14 cellular contexts compared by ENCODE assay signal in genomic region chr1:155636397-155637153, GRCh38. TPM values are rescaled to one million over a fixed set of nuclear protein-coding genes. Genes with fewer than 3 reads are reported as not detected.
A peak's percentile ranks its signal among the peaks of the same experiment; 100 is the strongest.
DNase-seq lines count a peak whose midpoint lies in the region; ATAC-seq and TF ChIP-seq lines count a peak whose summit lies in the region.
"Had no signal": no experiment of that assay in that cellular context is flagged by ENCODE, and none has a peak within 500 bp of the region (broad histone marks: within the 10 kb centered on the region; RNA-seq: fewer than 3 reads in every experiment).

No MANE protein-coding gene starts in this region.

- H3K36me3 ChIP-seq in CD8-positive, alpha-beta T cell (ENCODE audit: insufficient read depth, low read length) = no peaks in the 10 kb centered on the region
- no peaks in the 10 kb centered on the region for H3K36me3 ChIP-seq in HEK293 (ENCODE audit: control insufficient read depth in 2 of 2, insufficient read depth in 1 of 2, low read length in 2 of 2)
- no peaks in the 10 kb centered on the region for H3K36me3 ChIP-seq in naive thymus-derived CD4-positive, alpha-beta T cell (ENCODE audit: control insufficient read depth in 2 of 3, insufficient read depth in 3 of 3, low read length in 3 of 3)
- H3K36me3 ChIP-seq: tibial artery had no signal

- H3K4me1 ChIP-seq in CD8-positive, alpha-beta T cell (ENCODE audit: insufficient read depth, low read length) = peaks cover 19% of the 10 kb centered on the region
- no peaks in the 10 kb centered on the region for H3K4me1 ChIP-seq in HEK293 (ENCODE audit: control insufficient read depth, insufficient read depth, low read length)
- H3K4me1 ChIP-seq in naive thymus-derived CD4-positive, alpha-beta T cell (ENCODE audit: control insufficient read depth in 2 of 2, insufficient read depth in 2 of 2, low read length in 2 of 2) = peaks cover 6 to 16% of the 10 kb centered on the region in 2 donors
- H3K4me1 ChIP-seq: tibial artery had no signal

- peak overlapping the region; percentile 51 for H3K4me3 ChIP-seq in CD8-positive, alpha-beta T cell (ENCODE audit: low read depth, low read length)
- no peak overlapping the region for H3K4me3 ChIP-seq in HEK293 (ENCODE audit: low read depth, low read length)
- H3K4me3 ChIP-seq in naive thymus-derived CD4-positive, alpha-beta T cell (ENCODE audit: low read length) = peak overlapping the region; percentile 57

- intact Hi-C loops in CD8-positive, alpha-beta T cell (cut with DNase I, micrococcal nuclease) = no loop called here
- intact Hi-C loops in naive thymus-derived CD4-positive, alpha-beta T cell (cut with micrococcal nuclease) = loop anchor here in 1 of 2 donors (10.0 kb wide), 1 partner anchor 48 kb away; the partner anchor contains the start of genes DAP3 and YY1AP1

- H3K36me3 Mint-ChIP-seq in CD8-positive, alpha-beta T cell = peaks cover 4% of the 10 kb centered on the region
- peaks cover 2% of the 10 kb centered on the region for H3K36me3 Mint-ChIP-seq in activated naive CD8-positive, alpha-beta T cell treated with anti-CD3 and anti-CD28 coated beads, Interleukin-2, amount 10 ng/mL, durations not matched to agents 7 days and 5 days
- peaks cover 0 to 8% (median 4%) of the 10 kb centered on the region in 5 donors for H3K36me3 Mint-ChIP-seq in naive thymus-derived CD4-positive, alpha-beta T cell

- no peak for TF ChIP-seq CTCF in CD8-positive, alpha-beta T cell (IDR thresholded peaks at IDR 0.05)
- no peak for TF ChIP-seq CTCF in HEK293 (tag by site-specific recombination; IDR thresholded peaks at IDR 0.05)

- no peaks in the 10 kb centered on the region for H3K9me3 ChIP-seq in CD8-positive, alpha-beta T cell (ENCODE audit: low read length)
- H3K9me3 ChIP-seq in HEK293 (ENCODE audit: control insufficient read depth, insufficient read depth, low read depth, low read length) = no peaks in the 10 kb centered on the region
- no peaks in the 10 kb centered on the region for H3K9me3 ChIP-seq in naive thymus-derived CD4-positive, alpha-beta T cell (ENCODE audit: control insufficient read depth in 2 of 3, low read length in 3 of 3)
- H3K9me3 ChIP-seq: tibial artery had no signal

- peaks cover under 1% of the 10 kb centered on the region for H3K9me3 Mint-ChIP-seq in CD8-positive, alpha-beta T cell
- peaks cover 4% of the 10 kb centered on the region for H3K9me3 Mint-ChIP-seq in activated naive CD8-positive, alpha-beta T cell treated with anti-CD3 and anti-CD28 coated beads, Interleukin-2, amount 10 ng/mL, durations not matched to agents 7 days and 5 days
- peaks cover 0 to 4% (median 1%) of the 10 kb centered on the region in 11 donors for H3K9me3 Mint-ChIP-seq in naive thymus-derived CD4-positive, alpha-beta T cell

- POLR2A ChIA-PET in CD8-positive, alpha-beta T cell (lab: Charles Lee) = interaction anchor here (0.9 kb wide), 1 partner anchor 221 kb away, joined by 3 read pairs; the partner anchor contains the start of gene GON4L
- POLR2A ChIA-PET in HEK293 (lab: Yijun Ruan, JAX) = interaction anchor here (0.6 kb wide), 1 partner anchor 19 kb away, joined by 4 read pairs; no protein-coding TSS in a partner anchor
- POLR2A ChIA-PET in activated naive CD8-positive, alpha-beta T cell treated with anti-CD3 and anti-CD28 coated beads, Interleukin-2, amount 10 ng/mL, durations not matched to agents 7 days and 5 days (lab: Charles Lee) = interaction anchor here (0.5 to 1.3 kb wide), 2 partner anchors 48 to 52 kb away, joined by 4 read pairs; partner anchors contain the start of gene YY1AP1
- POLR2A ChIA-PET in naive thymus-derived CD4-positive, alpha-beta T cell (lab: Charles Lee) = interaction anchor here (0.6 kb wide), 4 partner anchors 17 to 577 kb away, joined by 3 to 5 read pairs (median 4); no protein-coding TSS in a partner anchor

- H3K27me3 ChIP-seq in CD8-positive, alpha-beta T cell (ENCODE audit: insufficient read depth, low read length) = no peaks in the 10 kb centered on the region
- H3K27me3 ChIP-seq in naive thymus-derived CD4-positive, alpha-beta T cell (ENCODE audit: control insufficient read depth in 2 of 2, insufficient read depth in 2 of 2, low read length in 2 of 2) = no peaks in the 10 kb centered on the region
- H3K27me3 ChIP-seq: tibial artery had no signal

- no peaks in the 10 kb centered on the region for H3K27me3 Mint-ChIP-seq in CD8-positive, alpha-beta T cell (ENCODE audit: low read depth)
- H3K27me3 Mint-ChIP-seq in activated naive CD8-positive, alpha-beta T cell treated with anti-CD3 and anti-CD28 coated beads, Interleukin-2, amount 10 ng/mL, durations not matched to agents 7 days and 5 days = no peaks in the 10 kb centered on the region
- H3K27me3 Mint-ChIP-seq in naive thymus-derived CD4-positive, alpha-beta T cell = peaks cover 0 to under 1% (median 0%) of the 10 kb centered on the region in 5 donors

- no peak for DNase-seq in CD8-positive, alpha-beta T cell
- peak; percentile 30 for DNase-seq in activated naive CD8-positive, alpha-beta T cell treated with anti-CD3 and anti-CD28 coated beads, Interleukin-2, amount 10 ng/mL, durations not matched to agents 7 days and 5 days
- no peak for DNase-seq in naive thymus-derived CD4-positive, alpha-beta T cell
- DNase-seq in stimulated activated CD4-positive, alpha-beta T cell treated with anti-CD3 and anti-CD28 coated beads, Interleukin-2, amount 100 ng/mL, for 24 hours = no peak
- no peak for DNase-seq in NCI-H524 (lab: John Stamatoyannopoulos, UW)
- DNase-seq in stimulated activated CD4-positive, alpha-beta T cell treated with anti-CD3 and anti-CD28 coated beads, Interleukin-15, amount 100 ng/mL, for 24 hours = no peak
- DNase-seq: NCI-H1092 treated with DMSO at 0.1 percent for 48 hours, NCI-H446 treated with DMSO at 0.1 percent for 48 hours, tibial artery had no signal

- no peak overlapping the region for H3K27ac ChIP-seq in CD8-positive, alpha-beta T cell (ENCODE audit: low read depth, low read length)
- no peak overlapping the region for H3K27ac ChIP-seq in HEK293 (ENCODE audit: extremely low read depth, low read depth, low read length)
- H3K27ac ChIP-seq in naive thymus-derived CD4-positive, alpha-beta T cell (ENCODE audit: low read depth, low read length) = peak overlapping the region; percentile 66
- H3K27ac ChIP-seq: tibial artery had no signal

- peaks cover 22% of the 10 kb centered on the region for H3K4me1 Mint-ChIP-seq in CD8-positive, alpha-beta T cell (ENCODE audit: low read depth)
- peaks cover 14% of the 10 kb centered on the region for H3K4me1 Mint-ChIP-seq in activated naive CD8-positive, alpha-beta T cell treated with anti-CD3 and anti-CD28 coated beads, Interleukin-2, amount 10 ng/mL, durations not matched to agents 7 days and 5 days
- peaks cover 6 to 25% (median 23%) of the 10 kb centered on the region in 7 donors for H3K4me1 Mint-ChIP-seq in naive thymus-derived CD4-positive, alpha-beta T cell

- peak overlapping the region; percentile 87 for H3K4me3 Mint-ChIP-seq in CD8-positive, alpha-beta T cell
- peak overlapping the region; percentile 94 for H3K4me3 Mint-ChIP-seq in activated naive CD8-positive, alpha-beta T cell treated with anti-CD3 and anti-CD28 coated beads, Interleukin-2, amount 10 ng/mL, durations not matched to agents 7 days and 5 days
- peak overlapping the region; percentile 83 to 100 (median 96) for H3K4me3 Mint-ChIP-seq in naive thymus-derived CD4-positive, alpha-beta T cell
- H3K4me3 Mint-ChIP-seq: brain, neural crest cell had no signal

- H3K27ac Mint-ChIP-seq in CD8-positive, alpha-beta T cell = peak overlapping the region; percentile 89
- peak overlapping the region; percentile 96 for H3K27ac Mint-ChIP-seq in activated naive CD8-positive, alpha-beta T cell treated with anti-CD3 and anti-CD28 coated beads, Interleukin-2, amount 10 ng/mL, durations not matched to agents 7 days and 5 days
- H3K27ac Mint-ChIP-seq in naive thymus-derived CD4-positive, alpha-beta T cell = peak overlapping the region; percentile 90 to 97 (median 95)

- CTCF ChIA-PET in CD8-positive, alpha-beta T cell (lab: Charles Lee) = interaction anchor here (0.7 kb wide), 1 partner anchor 353 kb away, joined by 3 read pairs; no protein-coding TSS in a partner anchor
- CTCF ChIA-PET in HEK293 (lab: Yijun Ruan, JAX) = no interaction called here
- CTCF ChIA-PET in naive thymus-derived CD4-positive, alpha-beta T cell (lab: Charles Lee) = interaction anchor here (1.2 kb wide), 1 partner anchor 120 kb away, joined by 3 read pairs; no protein-coding TSS in a partner anchor

- ATAC-seq in CD8-positive, alpha-beta T cell = no peak
- ATAC-seq in activated naive CD8-positive, alpha-beta T cell treated with anti-CD3 and anti-CD28 coated beads, Interleukin-2, amount 10 ng/mL, durations not matched to agents 7 days and 5 days (ENCODE audit: low read depth) = peak; percentile 34
- ATAC-seq in naive thymus-derived CD4-positive, alpha-beta T cell = no peak
- ATAC-seq in GM21737 (IDR thresholded peaks at IDR 0.05; ENCODE audit: unreplicated experiment) = no peak
- ATAC-seq: HCT116 had no signal

TF ChIP-seq in HEK293, 187 proteins besides CTCF, POLR2A, EP300 and RAD21:
- no peak for TF ChIP-seq ZNF391 (tag by site-specific recombination; IDR thresholded peaks at IDR 0.05; ENCODE audit: borderline replicate concordance, low read depth)
- TF ChIP-seq ZNF157 (tag by site-specific recombination; IDR thresholded peaks at IDR 0.05) = peak; percentile 83

RNA-seq across cellular contexts. Expression of gene MSTO1, which starts 26.6 kb away (rescaled TPM):
- total RNA-seq in CD8-positive, alpha-beta T cell = 10 to 100 TPM; 66.4 to 70.2 TPM
- total RNA-seq in activated naive CD8-positive, alpha-beta T cell treated with anti-CD3 and anti-CD28 coated beads, Interleukin-2, amount 10 ng/mL, durations not matched to agents 7 days and 5 days = 10 to 100 TPM; 69.0 to 74.5 TPM
- total RNA-seq in naive thymus-derived CD4-positive, alpha-beta T cell = 100 to 1,000 TPM in 2 of 5 experiments, 10 to 100 TPM in 3; 54.8 to 129 (median 76.7) TPM
- 10 to 100 TPM; 15.6 to 26.8 TPM for polyA plus RNA-seq in naive thymus-derived CD4-positive, alpha-beta T cell

RNA-seq across cellular contexts. Expression of gene YY1AP1, which starts 52.0 kb away (rescaled TPM):
- 100 to 1,000 TPM; 122 to 138 TPM for total RNA-seq in CD8-positive, alpha-beta T cell
- 10 to 100 TPM; 82.1 to 93.4 TPM for total RNA-seq in activated naive CD8-positive, alpha-beta T cell treated with anti-CD3 and anti-CD28 coated beads, Interleukin-2, amount 10 ng/mL, durations not matched to agents 7 days and 5 days
- 100 to 1,000 TPM in 2 of 5 experiments, 10 to 100 TPM in 3; 81.2 to 130 (median 88.2) TPM for total RNA-seq in naive thymus-derived CD4-positive, alpha-beta T cell
- 10 to 100 TPM; 37.4 to 59.3 TPM for polyA plus RNA-seq in naive thymus-derived CD4-positive, alpha-beta T cell

RNA-seq across cellular contexts. Expression of gene DAP3, which starts 52.3 kb away (rescaled TPM):
- total RNA-seq in CD8-positive, alpha-beta T cell = 10 to 100 TPM; 88.8 to 96.1 TPM
- 100 to 1,000 TPM; 119 to 128 TPM for total RNA-seq in activated naive CD8-positive, alpha-beta T cell treated with anti-CD3 and anti-CD28 coated beads, Interleukin-2, amount 10 ng/mL, durations not matched to agents 7 days and 5 days
- total RNA-seq in naive thymus-derived CD4-positive, alpha-beta T cell = 100 to 1,000 TPM; 112 to 155 (median 145) TPM
- 100 to 1,000 TPM; 111 to 135 TPM for polyA plus RNA-seq in naive thymus-derived CD4-positive, alpha-beta T cell
